1 cellular context compared by ENCODE assay signal in the genomic region with DNA sequence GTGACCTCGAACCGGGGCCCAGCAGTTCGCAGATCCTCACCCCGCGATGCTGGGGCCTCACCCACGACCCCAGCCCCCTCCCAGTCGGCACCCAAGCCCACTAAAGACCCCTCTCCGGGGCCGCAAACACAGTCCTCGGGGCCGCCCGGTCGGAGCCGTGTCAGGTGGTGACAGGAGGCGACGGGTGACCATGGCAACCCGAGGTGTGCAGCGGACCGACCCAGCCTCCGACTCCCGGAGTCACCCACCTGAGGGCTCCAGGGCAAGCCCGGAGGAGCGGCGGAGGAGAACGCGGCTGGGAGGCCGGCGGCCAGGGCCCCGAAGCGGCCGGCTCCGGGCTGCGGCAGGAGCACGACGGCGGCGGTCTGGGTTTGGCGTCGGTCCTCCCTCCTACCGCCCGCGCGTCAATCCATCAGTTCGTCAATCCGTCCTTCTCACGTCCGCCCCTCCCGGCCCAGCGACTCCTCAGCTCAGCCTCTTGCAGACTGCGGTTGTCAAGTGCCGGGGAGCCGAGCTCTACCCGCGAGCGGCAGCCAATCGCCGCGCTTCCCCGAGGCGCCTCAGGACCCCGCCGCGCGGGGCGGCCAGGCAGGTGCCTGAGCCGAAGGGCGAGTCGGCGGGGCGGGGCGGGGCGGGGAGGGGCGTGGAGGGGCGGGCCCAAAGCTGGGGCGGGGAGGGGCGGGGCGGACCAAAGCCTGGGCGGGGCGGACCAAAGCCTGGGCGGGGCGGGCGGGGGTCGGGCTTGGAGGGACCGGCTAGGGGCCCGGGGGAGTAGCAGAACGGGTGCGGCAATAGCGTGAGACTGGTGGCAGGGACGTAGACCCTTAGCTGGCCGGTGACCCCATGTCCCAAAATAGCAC.
TF ChIP-seq lines count a peak whose summit lies in the region.

A gene (minus strand): TSS at position 489 of the 860 bp plus-strand sequence. CDS start 18,590 bp downstream, outside the sequence.

TF ChIP-seq in K562, 482 proteins besides CTCF, POLR2A, EP300 and RAD21 (continued from another document):
- TF ChIP-seq, protein P1, sequence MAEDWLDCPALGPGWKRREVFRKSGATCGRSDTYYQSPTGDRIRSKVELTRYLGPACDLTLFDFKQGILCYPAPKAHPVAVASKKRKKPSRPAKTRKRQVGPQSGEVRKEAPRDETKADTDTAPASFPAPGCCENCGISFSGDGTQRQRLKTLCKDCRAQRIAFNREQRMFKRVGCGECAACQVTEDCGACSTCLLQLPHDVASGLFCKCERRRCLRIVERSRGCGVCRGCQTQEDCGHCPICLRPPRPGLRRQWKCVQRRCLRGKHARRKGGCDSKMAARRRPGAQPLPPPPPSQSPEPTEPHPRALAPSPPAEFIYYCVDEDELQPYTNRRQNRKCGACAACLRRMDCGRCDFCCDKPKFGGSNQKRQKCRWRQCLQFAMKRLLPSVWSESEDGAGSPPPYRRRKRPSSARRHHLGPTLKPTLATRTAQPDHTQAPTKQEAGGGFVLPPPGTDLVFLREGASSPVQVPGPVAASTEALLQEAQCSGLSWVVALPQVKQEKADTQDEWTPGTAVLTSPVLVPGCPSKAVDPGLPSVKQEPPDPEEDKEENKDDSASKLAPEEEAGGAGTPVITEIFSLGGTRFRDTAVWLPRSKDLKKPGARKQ (CRISPR knock-in tag; IDR thresholded peaks at IDR 0.05): no peak
- no peak for TF ChIP-seq HDAC8 (tag; IDR thresholded peaks at IDR 0.05)
- TF ChIP-seq, protein P2, sequence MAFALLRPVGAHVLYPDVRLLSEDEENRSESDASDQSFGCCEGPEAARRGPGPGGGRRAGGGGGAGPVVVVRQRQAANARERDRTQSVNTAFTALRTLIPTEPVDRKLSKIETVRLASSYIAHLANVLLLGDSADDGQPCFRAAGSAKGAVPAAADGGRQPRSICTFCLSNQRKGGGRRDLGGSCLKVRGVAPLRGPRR (CRISPR knock-in tag; IDR thresholded peaks at IDR 0.05): no peak
- peak; percentile 56; the same call in 1 of the 2 replicates for TF ChIP-seq BHLHE40 (IDR thresholded peaks at IDR 0.05; ENCODE audit: low read length)
- no peak; a peak in 1 of 4 replicates for TF ChIP-seq FOXK2 (conservative IDR thresholded peaks at IDR 0.05 in 1 of 2, IDR thresholded peaks at IDR 0.05 in 1 of 2; ENCODE audit: low read depth in 2 of 2)
- TF ChIP-seq NFATC3 (IDR thresholded peaks at IDR 0.05): no peak
- TF ChIP-seq, protein P3, sequence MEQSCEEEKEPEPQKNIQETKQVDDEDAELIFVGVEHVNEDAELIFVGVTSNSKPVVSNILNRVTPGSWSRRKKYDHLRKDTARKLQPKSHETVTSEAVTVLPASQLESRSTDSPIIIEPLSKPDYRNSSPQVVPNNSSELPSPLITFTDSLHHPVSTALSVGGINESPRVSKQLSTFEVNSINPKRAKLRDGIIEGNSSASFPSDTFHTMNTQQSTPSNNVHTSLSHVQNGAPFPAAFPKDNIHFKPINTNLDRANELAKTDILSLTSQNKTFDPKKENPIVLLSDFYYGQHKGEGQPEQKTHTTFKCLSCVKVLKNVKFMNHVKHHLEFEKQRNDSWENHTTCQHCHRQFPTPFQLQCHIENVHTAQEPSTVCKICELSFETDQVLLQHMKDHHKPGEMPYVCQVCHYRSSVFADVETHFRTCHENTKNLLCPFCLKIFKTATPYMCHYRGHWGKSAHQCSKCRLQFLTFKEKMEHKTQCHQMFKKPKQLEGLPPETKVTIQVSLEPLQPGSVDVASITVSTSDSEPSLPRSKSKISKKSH (CRISPR knock-in tag; IDR thresholded peaks at IDR 0.05): no peak
- TF ChIP-seq EHMT2 (IDR thresholded peaks at IDR 0.05): no peak
- TF ChIP-seq CBFA2T2 (conservative IDR thresholded peaks at IDR 0.05): no peak
- TF ChIP-seq RHOXF2B (CRISPR knock-in tag; conservative IDR thresholded peaks at IDR 0.05): no peak
